In the genomic region with DNA sequence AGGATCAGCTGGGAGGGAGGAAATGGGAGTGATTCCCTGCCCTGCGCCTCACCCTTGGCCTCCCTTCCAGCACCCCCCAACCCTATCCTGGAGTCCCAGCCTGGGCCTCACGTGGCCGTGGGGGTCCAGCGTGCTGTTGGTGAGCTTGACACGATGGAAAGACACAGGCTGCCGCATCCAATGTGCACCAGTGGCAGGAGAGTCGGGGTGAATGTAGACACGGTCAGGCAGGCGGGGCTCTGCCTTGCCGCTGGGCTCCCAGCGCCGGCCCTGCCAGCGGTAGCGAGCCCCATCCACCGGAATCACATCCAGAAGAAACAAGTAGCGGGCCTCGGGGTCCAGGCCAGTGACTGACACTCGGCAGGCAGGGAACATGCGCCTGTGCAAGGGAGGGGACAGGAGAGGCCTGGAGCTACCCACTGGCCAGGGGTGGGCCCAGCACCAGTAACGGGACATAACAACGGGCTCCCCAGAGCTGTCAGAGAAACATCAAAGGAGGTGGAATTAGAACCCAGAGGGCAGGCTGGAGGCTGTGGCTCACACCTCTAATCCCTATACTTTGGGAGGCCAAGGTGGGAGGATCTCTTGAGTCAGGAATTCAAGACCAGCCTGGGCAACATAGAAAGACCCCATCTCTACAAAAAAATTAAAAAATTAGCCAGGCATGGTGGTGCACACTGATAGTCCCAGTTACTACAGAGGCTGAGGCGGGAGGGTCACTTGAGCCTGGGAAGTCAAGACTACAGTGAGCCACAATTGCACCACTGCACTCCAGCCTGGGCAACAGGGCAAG, we compare ENCODE assay signal across 1 cellular context.
TF ChIP-seq lines count a peak whose summit lies in the region.

No MANE protein-coding gene starts in this region.

TF ChIP-seq in HepG2, 621 proteins besides CTCF, POLR2A, EP300 and RAD21 (continued from another document and continues in another):
- TF ChIP-seq, protein P1, sequence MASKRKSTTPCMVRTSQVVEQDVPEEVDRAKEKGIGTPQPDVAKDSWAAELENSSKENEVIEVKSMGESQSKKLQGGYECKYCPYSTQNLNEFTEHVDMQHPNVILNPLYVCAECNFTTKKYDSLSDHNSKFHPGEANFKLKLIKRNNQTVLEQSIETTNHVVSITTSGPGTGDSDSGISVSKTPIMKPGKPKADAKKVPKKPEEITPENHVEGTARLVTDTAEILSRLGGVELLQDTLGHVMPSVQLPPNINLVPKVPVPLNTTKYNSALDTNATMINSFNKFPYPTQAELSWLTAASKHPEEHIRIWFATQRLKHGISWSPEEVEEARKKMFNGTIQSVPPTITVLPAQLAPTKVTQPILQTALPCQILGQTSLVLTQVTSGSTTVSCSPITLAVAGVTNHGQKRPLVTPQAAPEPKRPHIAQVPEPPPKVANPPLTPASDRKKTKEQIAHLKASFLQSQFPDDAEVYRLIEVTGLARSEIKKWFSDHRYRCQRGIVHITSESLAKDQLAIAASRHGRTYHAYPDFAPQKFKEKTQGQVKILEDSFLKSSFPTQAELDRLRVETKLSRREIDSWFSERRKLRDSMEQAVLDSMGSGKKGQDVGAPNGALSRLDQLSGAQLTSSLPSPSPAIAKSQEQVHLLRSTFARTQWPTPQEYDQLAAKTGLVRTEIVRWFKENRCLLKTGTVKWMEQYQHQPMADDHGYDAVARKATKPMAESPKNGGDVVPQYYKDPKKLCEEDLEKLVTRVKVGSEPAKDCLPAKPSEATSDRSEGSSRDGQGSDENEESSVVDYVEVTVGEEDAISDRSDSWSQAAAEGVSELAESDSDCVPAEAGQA (IDR thresholded peaks at IDR 0.05; ENCODE audit: low read depth) = no peak
- TF ChIP-seq, protein P1 (CRISPR knock-in tag; IDR thresholded peaks at IDR 0.05; ENCODE audit: borderline replicate concordance) = no peak
- TF ChIP-seq ZNF780A (CRISPR knock-in tag; IDR thresholded peaks at IDR 0.05) = no peak
- TF ChIP-seq FOXK2 (IDR thresholded peaks at IDR 0.05) = no peak
- 0 out of 2 replicates have a peak, but pooled peaks have one; percentile 17 for TF ChIP-seq ZNF225 (CRISPR knock-in tag; IDR thresholded peaks at IDR 0.05)
- TF ChIP-seq ZNF264 (CRISPR knock-in tag; IDR thresholded peaks at IDR 0.05) = no peak
- TF ChIP-seq ONECUT2 (CRISPR knock-in tag; IDR thresholded peaks at IDR 0.05) = no peak
- TF ChIP-seq, protein P2, sequence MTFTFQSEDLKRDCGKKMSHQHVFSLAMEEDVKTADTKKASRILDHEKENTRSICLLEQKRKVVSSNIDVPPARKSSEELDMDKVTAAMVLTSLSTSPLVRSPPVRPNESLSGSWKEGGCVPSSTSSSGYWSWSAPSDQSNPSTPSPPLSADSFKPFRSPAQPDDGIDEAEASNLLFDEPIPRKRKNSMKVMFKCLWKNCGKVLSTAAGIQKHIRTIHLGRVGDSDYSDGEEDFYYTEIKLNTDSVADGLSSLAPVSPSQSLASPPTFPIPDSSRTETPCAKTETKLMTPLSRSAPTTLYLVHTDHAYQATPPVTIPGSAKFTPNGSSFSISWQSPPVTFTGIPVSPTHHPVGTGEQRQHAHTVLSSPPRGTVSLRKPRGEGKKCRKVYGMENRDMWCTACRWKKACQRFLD (CRISPR knock-in tag; IDR thresholded peaks at IDR 0.05; ENCODE audit: borderline replicate concordance) = peak; percentile 46; the same call in 1 of the 2 replicates
- TF ChIP-seq, protein P3, sequence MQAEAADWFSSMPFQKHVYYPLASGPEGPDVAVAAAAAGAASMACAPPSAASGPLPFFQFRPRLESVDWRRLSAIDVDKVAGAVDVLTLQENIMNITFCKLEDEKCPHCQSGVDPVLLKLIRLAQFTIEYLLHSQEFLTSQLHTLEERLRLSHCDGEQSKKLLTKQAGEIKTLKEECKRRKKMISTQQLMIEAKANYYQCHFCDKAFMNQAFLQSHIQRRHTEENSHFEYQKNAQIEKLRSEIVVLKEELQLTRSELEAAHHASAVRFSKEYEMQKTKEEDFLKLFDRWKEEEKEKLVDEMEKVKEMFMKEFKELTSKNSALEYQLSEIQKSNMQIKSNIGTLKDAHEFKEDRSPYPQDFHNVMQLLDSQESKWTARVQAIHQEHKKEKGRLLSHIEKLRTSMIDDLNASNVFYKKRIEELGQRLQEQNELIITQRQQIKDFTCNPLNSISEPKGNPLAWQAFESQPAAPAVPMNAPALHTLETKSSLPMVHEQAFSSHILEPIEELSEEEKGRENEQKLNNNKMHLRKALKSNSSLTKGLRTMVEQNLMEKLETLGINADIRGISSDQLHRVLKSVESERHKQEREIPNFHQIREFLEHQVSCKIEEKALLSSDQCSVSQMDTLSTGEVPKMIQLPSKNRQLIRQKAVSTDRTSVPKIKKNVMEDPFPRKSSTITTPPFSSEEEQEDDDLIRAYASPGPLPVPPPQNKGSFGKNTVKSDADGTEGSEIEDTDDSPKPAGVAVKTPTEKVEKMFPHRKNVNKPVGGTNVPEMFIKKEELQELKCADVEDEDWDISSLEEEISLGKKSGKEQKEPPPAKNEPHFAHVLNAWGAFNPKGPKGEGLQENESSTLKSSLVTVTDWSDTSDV (CRISPR knock-in tag; IDR thresholded peaks at IDR 0.05) = no peak
- TF ChIP-seq, protein P4, sequence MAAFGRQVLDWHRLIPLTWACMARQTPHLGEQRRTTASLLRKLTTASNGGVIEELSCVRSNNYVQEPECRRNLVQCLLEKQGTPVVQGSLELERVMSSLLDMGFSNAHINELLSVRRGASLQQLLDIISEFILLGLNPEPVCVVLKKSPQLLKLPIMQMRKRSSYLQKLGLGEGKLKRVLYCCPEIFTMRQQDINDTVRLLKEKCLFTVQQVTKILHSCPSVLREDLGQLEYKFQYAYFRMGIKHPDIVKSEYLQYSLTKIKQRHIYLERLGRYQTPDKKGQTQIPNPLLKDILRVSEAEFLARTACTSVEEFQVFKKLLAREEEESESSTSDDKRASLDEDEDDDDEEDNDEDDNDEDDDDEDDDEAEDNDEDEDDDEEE (CRISPR knock-in tag; IDR thresholded peaks at IDR 0.05) = peak; percentile 41; the same call in 1 of the 2 replicates
- no peak for TF ChIP-seq SIN3A (IDR thresholded peaks at IDR 0.05; ENCODE audit: borderline replicate concordance, low read depth, low read length)
- TF ChIP-seq NCOR1 (IDR thresholded peaks at IDR 0.05; ENCODE audit: borderline replicate concordance, low read length) = no peak
- TF ChIP-seq ZNF446 (CRISPR knock-in tag; IDR thresholded peaks at IDR 0.05) = no peak; the same call in 1 of the 2 replicates
- no peak for TF ChIP-seq JUNB (CRISPR knock-in tag; IDR thresholded peaks at IDR 0.05; ENCODE audit: borderline replicate concordance)
- no peak for TF ChIP-seq BCL6 (CRISPR knock-in tag; IDR thresholded peaks at IDR 0.05)
- no peak for TF ChIP-seq MIXL1 (CRISPR knock-in tag; IDR thresholded peaks at IDR 0.05)
- TF ChIP-seq ZMYM2 (CRISPR knock-in tag; IDR thresholded peaks at IDR 0.05) = peak; percentile 54; the same call in 1 of the 2 replicates
- TF ChIP-seq, protein P5, sequence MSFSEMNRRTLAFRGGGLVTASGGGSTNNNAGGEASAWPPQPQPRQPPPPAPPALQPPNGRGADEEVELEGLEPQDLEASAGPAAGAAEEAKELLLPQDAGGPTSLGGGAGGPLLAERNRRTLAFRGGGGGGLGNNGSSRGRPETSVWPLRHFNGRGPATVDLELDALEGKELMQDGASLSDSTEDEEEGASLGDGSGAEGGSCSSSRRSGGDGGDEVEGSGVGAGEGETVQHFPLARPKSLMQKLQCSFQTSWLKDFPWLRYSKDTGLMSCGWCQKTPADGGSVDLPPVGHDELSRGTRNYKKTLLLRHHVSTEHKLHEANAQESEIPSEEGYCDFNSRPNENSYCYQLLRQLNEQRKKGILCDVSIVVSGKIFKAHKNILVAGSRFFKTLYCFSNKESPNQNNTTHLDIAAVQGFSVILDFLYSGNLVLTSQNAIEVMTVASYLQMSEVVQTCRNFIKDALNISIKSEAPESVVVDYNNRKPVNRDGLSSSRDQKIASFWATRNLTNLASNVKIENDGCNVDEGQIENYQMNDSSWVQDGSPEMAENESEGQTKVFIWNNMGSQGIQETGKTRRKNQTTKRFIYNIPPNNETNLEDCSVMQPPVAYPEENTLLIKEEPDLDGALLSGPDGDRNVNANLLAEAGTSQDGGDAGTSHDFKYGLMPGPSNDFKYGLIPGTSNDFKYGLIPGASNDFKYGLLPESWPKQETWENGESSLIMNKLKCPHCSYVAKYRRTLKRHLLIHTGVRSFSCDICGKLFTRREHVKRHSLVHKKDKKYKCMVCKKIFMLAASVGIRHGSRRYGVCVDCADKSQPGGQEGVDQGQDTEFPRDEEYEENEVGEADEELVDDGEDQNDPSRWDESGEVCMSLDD (CRISPR knock-in tag; IDR thresholded peaks at IDR 0.05; ENCODE audit: borderline replicate concordance) = no peak
- TF ChIP-seq, protein P6, sequence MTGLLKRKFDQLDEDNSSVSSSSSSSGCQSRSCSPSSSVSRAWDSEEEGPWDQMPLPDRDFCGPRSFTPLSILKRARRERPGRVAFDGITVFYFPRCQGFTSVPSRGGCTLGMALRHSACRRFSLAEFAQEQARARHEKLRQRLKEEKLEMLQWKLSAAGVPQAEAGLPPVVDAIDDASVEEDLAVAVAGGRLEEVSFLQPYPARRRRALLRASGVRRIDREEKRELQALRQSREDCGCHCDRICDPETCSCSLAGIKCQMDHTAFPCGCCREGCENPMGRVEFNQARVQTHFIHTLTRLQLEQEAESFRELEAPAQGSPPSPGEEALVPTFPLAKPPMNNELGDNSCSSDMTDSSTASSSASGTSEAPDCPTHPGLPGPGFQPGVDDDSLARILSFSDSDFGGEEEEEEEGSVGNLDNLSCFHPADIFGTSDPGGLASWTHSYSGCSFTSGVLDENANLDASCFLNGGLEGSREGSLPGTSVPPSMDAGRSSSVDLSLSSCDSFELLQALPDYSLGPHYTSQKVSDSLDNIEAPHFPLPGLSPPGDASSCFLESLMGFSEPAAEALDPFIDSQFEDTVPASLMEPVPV (CRISPR knock-in tag; IDR thresholded peaks at IDR 0.05) = no peak
- TF ChIP-seq RFXANK (CRISPR knock-in tag; IDR thresholded peaks at IDR 0.05) = no peak
- no peak for TF ChIP-seq ZNF335 (CRISPR knock-in tag; IDR thresholded peaks at IDR 0.05)
- no peak for TF ChIP-seq ZFP37 (CRISPR knock-in tag; IDR thresholded peaks at IDR 0.05; ENCODE audit: borderline replicate concordance)
- no peak for TF ChIP-seq KDM6A (CRISPR knock-in tag; IDR thresholded peaks at IDR 0.05; ENCODE audit: low read depth)
- TF ChIP-seq, protein P7, sequence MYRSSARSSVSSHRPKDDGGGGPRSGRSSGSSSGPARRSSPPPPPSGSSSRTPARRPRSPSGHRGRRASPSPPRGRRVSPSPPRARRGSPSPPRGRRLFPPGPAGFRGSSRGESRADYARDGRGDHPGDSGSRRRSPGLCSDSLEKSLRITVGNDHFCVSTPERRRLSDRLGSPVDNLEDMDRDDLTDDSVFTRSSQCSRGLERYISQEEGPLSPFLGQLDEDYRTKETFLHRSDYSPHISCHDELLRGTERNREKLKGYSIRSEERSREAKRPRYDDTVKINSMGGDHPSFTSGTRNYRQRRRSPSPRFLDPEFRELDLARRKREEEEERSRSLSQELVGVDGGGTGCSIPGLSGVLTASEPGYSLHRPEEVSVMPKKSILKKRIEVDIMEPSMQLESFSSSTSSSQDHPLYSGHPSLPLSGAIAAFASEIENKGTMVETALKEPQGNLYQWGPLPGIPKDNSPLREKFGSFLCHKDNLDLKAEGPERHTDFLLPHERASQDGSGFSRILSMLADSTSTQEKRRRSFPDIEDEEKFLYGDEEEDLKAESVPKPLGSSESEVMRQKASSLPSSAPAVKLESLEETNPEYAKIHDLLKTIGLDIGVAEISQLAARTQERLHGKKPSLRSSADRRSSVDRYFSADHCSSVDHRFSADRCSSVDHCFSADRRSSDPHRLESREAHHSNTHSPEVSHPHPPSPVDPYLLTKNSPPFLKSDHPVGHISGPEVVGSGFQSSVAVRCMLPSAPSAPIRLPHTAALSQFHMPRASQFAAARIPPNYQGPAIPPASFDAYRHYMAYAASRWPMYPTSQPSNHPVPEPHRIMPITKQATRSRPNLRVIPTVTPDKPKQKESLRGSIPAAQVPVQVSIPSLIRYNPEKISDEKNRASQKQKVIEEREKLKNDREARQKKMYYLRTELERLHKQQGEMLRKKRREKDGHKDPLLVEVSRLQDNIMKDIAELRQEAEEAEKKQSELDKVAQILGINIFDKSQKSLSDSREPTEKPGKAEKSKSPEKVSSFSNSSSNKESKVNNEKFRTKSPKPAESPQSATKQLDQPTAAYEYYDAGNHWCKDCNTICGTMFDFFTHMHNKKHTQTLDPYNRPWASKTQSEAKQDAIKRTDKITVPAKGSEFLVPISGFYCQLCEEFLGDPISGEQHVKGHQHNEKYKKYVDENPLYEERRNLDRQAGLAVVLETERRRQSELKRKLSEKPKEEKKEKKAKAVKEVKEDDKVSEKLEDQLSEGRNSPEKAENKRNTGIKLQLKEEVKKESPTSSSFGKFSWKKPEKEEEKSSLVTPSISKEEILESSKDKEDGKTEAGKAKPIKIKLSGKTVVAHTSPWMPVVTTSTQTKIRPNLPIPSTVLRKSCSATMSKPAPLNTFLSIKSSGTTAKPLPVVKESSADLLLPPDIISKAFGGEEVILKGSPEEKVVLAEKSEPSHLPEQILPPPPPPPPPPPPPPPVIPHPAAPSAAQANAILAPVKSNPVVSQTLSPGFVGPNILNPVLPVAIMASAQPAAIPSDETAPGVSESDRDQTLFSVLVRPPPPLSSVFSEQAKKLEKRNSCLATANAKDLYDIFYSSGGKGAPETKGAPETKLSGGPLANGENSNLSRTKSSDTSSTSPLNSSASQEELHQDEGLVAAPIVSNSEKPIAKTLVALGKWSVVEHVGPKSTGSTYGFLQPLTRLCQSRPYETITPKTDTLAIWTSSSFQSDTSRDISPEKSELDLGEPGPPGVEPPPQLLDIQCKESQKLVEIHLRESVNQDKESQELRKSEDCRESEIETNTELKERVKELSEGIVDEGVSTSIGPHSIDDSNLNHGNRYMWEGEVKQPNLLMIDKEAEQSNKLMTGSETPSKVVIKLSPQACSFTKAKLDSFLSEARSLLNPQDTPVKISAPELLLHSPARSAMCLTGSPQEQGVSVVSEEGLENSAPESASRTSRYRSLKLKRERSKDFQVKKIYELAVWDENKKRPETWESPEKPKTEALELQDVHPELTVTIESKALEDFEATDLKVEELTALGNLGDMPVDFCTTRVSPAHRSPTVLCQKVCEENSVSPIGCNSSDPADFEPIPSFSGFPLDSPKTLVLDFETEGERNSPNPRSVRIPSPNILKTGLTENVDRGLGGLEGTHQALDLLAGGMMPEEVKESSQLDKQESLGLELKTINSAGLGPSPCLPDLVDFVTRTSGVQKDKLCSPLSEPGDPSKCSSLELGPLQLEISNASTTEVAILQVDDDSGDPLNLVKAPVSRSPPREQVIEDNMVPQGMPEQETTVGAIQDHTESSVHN (CRISPR knock-in tag; IDR thresholded peaks at IDR 0.05) = no peak
- TF ChIP-seq SNRNP70 (IDR thresholded peaks at IDR 0.05; ENCODE audit: low read depth, low read length) = no peak
- no peak for TF ChIP-seq ZNF83 (CRISPR knock-in tag; IDR thresholded peaks at IDR 0.05; ENCODE audit: borderline replicate concordance)
- no peak for TF ChIP-seq NR3C1 (CRISPR knock-in tag; IDR thresholded peaks at IDR 0.05)
